16 cellular contexts compared by ENCODE assay signal in the genomic region with DNA sequence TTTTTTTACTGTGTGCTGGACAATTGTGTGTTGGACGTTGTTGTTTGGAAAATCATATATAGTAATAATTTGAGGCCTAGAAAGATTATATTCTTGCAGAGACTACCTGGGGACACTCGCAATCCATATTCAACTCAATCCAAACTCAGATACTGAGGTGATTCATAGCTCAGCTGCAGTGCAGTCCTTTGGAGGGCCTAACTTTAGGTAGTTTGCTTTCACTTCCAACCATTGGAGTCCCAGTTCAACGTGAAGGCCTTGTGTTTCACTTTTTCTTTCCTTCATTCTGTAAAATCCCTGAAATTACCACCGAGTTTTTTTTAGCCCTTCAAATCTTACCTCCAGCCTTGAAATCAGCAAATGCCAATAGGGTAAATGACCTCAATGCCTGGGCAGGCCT. TPM values are rescaled to one million over a fixed set of nuclear protein-coding genes. Genes with fewer than 3 reads are reported as not detected.
DNase-seq lines count a peak whose midpoint lies in the region; ATAC-seq and TF ChIP-seq lines count a peak whose summit lies in the region.
"Had no signal": no experiment of that assay in that cellular context is flagged by ENCODE, and none has a peak within 500 bp of the region (broad histone marks: within the 10 kb centered on the region; RNA-seq: fewer than 3 reads in every experiment).

No MANE protein-coding gene starts in this region.

- H2AK5ac ChIP-seq in mesendoderm (ENCODE audit: low read length), result no peak overlapping the region

- H2BK5ac ChIP-seq in mesendoderm (ENCODE audit: low read length), result no peak overlapping the region

- no peak overlapping the region for H3K18ac ChIP-seq in mesendoderm (ENCODE audit: low read length)

- no peak overlapping the region for H4K8ac ChIP-seq in mesendoderm (ENCODE audit: low read depth, low read length)

- H3K79me1 ChIP-seq in mesendoderm (ENCODE audit: low read length), result no peaks in the 10 kb centered on the region

- H3K23ac ChIP-seq in mesendoderm (ENCODE audit: low read length), result no peak overlapping the region

- H3K27me3 ChIP-seq in mesendoderm (ENCODE audit: insufficient read depth, low read length, poor library complexity) (no peaks in the 10 kb centered on the region), colonic mucosa (no peaks in the 10 kb centered on the region), body of pancreas (no peaks in the 10 kb centered on the region)

- H3K9ac ChIP-seq in mesendoderm (ENCODE audit: low read length) (no peak overlapping the region), colonic mucosa (ENCODE audit: low read depth in 2 of 2, low read length in 2 of 2) (no peak overlapping the region)

- H3K4me1 ChIP-seq in mesendoderm (ENCODE audit: control insufficient read depth, low read depth, low read length) (no peaks in the 10 kb centered on the region), colonic mucosa (no peaks in the 10 kb centered on the region), body of pancreas (no peaks in the 10 kb centered on the region)

- DNase-seq in OCI-M1 (lab: John Stamatoyannopoulos, UW) (peak; percentile 18), mesendoderm (no peak), hippocampal formation (lab: John Stamatoyannopoulos, UW) (no peak), colonic mucosa (no peak), body of pancreas (no peak)
- DNase-seq: DND-41; NCI-H1105 treated with DMSO at 0.1 percent for 48 hours; NCI-H1694 treated with DMSO at 0.1 percent for 48 hours; NK-92 treated with Interleukin-12 subunit alpha and Interleukin-12 subunit beta, amount 100 ng/mL, for 24 hours; SHP77; T-cell; T-helper 9 cell had no signal

- H3K56ac ChIP-seq in mesendoderm (ENCODE audit: low read length), result no peak overlapping the region

- H3K79me2 ChIP-seq in mesendoderm (ENCODE audit: control insufficient read depth, insufficient read depth, low read length), result no peaks in the 10 kb centered on the region

- no peak overlapping the region for H2BK15ac ChIP-seq in mesendoderm (replicated peaks; ENCODE audit: low read depth)

- H3K27ac ChIP-seq in mesendoderm (ENCODE audit: low read depth, low read length) (no peak overlapping the region), colonic mucosa (no peak overlapping the region), body of pancreas (no peak overlapping the region)

- no peak for TF ChIP-seq POLR2A in body of pancreas (IDR thresholded peaks at IDR 0.05)

- ATAC-seq in GM18870 (IDR thresholded peaks at IDR 0.05; ENCODE audit: unreplicated experiment) (peak; percentile 63), HG02588 (IDR thresholded peaks at IDR 0.05; ENCODE audit: unreplicated experiment) (peak; percentile 46), body of pancreas (no peak)
- ATAC-seq: SK-N-SH treated with all-trans-retinoic acid at 6 μM for 48 hours, T-cell had no signal

- no peak overlapping the region for H2BK120ac ChIP-seq in mesendoderm (ENCODE audit: low read depth, low read length)

- H4K5ac ChIP-seq in mesendoderm (ENCODE audit: low read length), result no peak overlapping the region

- intact Hi-C loops in colonic mucosa (cut with DNase I) (loop anchor here (5.0 kb wide), 1 partner anchor 248 kb away; no protein-coding TSS in a partner anchor), body of pancreas (cut with DNase I) (loop anchor here (5.0 kb wide), 1 partner anchor 248 kb away; no protein-coding TSS in a partner anchor)

- H3K9me3 ChIP-seq in colonic mucosa, result no peaks in the 10 kb centered on the region
- H3K9me3 ChIP-seq in body of pancreas, result no peaks in the 10 kb centered on the region
- H3K9me3 ChIP-seq: HAP-1 had no signal

- WGBS in mesendoderm (ENCODE audit: extremely low coverage, insufficient coverage, low lambda C conversion rate), result no CpG with 5 or more reads among the region's 4 CpGs
- 74 to 76% methylated on average over 4 of the region's 4 CpGs for WGBS in body of pancreas, 2 donors

- no peak overlapping the region for H3K4ac ChIP-seq in mesendoderm (ENCODE audit: low read depth, low read length)

- H3K36me3 ChIP-seq in mesendoderm (ENCODE audit: control insufficient read depth, insufficient read depth, low read length) (no peaks in the 10 kb centered on the region), colonic mucosa (no peaks in the 10 kb centered on the region), body of pancreas (replicated peaks in 1 of 2; ENCODE audit: insufficient read depth in 1 of 2, low read depth in 2 of 2) (no peaks in the 10 kb centered on the region)
- H3K36me3 ChIP-seq: HAP-1 had no signal

- H3K4me3 ChIP-seq in mesendoderm (ENCODE audit: low read length), result no peak overlapping the region
- H3K4me3 ChIP-seq in colonic mucosa, result no peak overlapping the region
- H3K4me3 ChIP-seq in body of pancreas, result no peak overlapping the region
- H3K4me3 ChIP-seq: HAP-1 had no signal

- no peak overlapping the region for H3K4me2 ChIP-seq in mesendoderm (ENCODE audit: low read length)

- no peak for TF ChIP-seq CTCF in colonic mucosa (IDR thresholded peaks at IDR 0.05)
- TF ChIP-seq CTCF in body of pancreas (IDR thresholded peaks at IDR 0.05), result no peak

RNA-seq across cellular contexts. Expression of gene ATRNL1, which starts 32.3 kb away (rescaled TPM):
- polyA plus RNA-seq in mesendoderm (2013, experiment 1 of 2), result 5.6 TPM
- 4.7 TPM for polyA plus RNA-seq in mesendoderm (2013, experiment 2 of 2)
- total RNA-seq in colonic mucosa (1 to 10 TPM in 1 of 2 donors, under 1 TPM in 1; 0.37 to 2.9 TPM), body of pancreas (1 to 10 TPM; 3.0 to 6.5 TPM)
